Comparison of ENCODE assay signal across 27 cellular contexts in genomic region chr6:102944475-102944874, GRCh38.
"Had no signal": no experiment of that assay in that cellular context is flagged by ENCODE, and none has a peak within 500 bp of the region (broad histone marks: within the 10 kb centered on the region; RNA-seq: fewer than 3 reads in every experiment).

No MANE protein-coding gene starts in this region.

- H3K27me3 ChIP-seq: left lung, pancreas, suprapubic skin, tibial artery, upper lobe of right lung had no signal

- H3K36me3 ChIP-seq: left lung, lower lobe of right lung, pancreas, prostate gland, suprapubic skin, thoracic aorta, tibial artery, upper lobe of right lung had no signal

- H3K4me3 ChIP-seq: left lung, lower lobe of right lung, pancreas, prostate gland, skin epidermis, suprapubic skin, thoracic aorta, tibial artery, upper lobe of right lung had no signal

- ATAC-seq: left colon; left lung; lower lobe of right lung; naive thymus-derived CD8-positive, alpha-beta T cell; pancreas; right cardiac atrium; sciatic nerve; stimulated activated effector memory CD8-positive, alpha-beta T cell treated with anti-CD3 and anti-CD28 coated beads, Interleukin-12 subunit alpha, Interleukin-12 subunit beta, amount 100 ng/mL, for 72 hours; upper lobe of right lung had no signal

- H3K27ac ChIP-seq: left lung, lower lobe of right lung, pancreas, prostate gland, skin epidermis, suprapubic skin, thoracic aorta, tibial artery, upper lobe of right lung had no signal

- H3K4me1 ChIP-seq: left lung, lower lobe of right lung, pancreas, prostate gland, suprapubic skin, tibial artery, upper lobe of right lung had no signal

- H3K9me3 ChIP-seq: left lung, lower lobe of right lung, pancreas, prostate gland, suprapubic skin, thoracic aorta, tibial artery, upper lobe of right lung had no signal

- DNase-seq: hypothalamus; immature natural killer cell; kidney; left colon; left lung; lower lobe of right lung; mammary epithelial cell; mesenchymal stem cell; naive thymus-derived CD8-positive, alpha-beta T cell; nucleus accumbens; pancreas; posterior cingulate gyrus; retina; right cardiac atrium; stimulated activated CD4-positive, alpha-beta T cell treated with anti-CD3 and anti-CD28 coated beads, Interleukin-12 subunit alpha, Interleukin-12 subunit beta, amount 100 ng/mL, for 4 hours; stimulated activated CD4-positive, alpha-beta T cell treated with anti-CD3 and anti-CD28 coated beads, Interleukin-15, amount 100 ng/mL, for 24 hours; stimulated activated CD4-positive, alpha-beta T cell treated with anti-CD3 and anti-CD28 coated beads, Interleukin-2, amount 100 ng/mL, for 24 hours; stimulated activated CD4-positive, alpha-beta T cell treated with anti-CD3 and anti-CD28 coated beads, Interleukin-4, amount 100 ng/mL, for 24 hours; stimulated activated naive CD4-positive, alpha-beta T cell; tibial artery; upper lobe of right lung had no signal
